In the genomic region with DNA sequence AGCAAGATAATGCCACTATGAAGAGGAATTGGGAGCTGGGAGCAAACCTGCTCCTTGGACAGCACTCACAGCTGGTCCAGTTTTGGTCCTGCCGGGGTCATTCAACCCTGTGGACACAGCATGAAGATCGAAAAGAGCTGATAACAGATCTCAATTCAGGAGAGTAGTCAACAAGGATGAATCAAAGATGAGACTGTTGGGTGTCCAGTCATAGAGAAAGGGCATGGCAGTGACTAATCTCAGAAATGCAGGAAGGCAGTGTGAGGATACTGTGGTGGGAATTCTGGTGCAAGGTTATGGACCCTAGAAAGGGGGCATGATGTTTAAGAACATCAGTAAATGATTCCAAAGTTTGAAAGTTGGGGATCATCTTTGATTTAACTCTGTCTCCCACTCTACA, we compare ENCODE assay signal across 23 cellular contexts.
"Had no signal": no experiment of that assay in that cellular context is flagged by ENCODE, and none has a peak within 500 bp of the region (broad histone marks: within the 10 kb centered on the region; RNA-seq: fewer than 3 reads in every experiment).

No MANE protein-coding gene starts in this region.

- H3K36me3 ChIP-seq: ascending aorta had no signal

- H3K27me3 ChIP-seq: ascending aorta had no signal

- H3K4me3 ChIP-seq: ascending aorta, PC-9, SK-N-MC had no signal

- DNase-seq: activated CD4-positive, alpha-beta T cell treated with anti-CD3 and anti-CD28 coated beads, Interleukin-2, amount 10 ng/mL, durations not matched to agents 7 days and 5 days; activated CD4-positive, alpha-beta T cell treated with anti-CD3 and anti-CD28 coated beads, Interleukin-2, amount 50 U/mL, for 48 hours; activated CD8-positive, alpha-beta T cell treated with anti-CD3 and anti-CD28 coated beads, Interleukin-2, amount 10 ng/mL, durations not matched to agents 7 days and 5 days; activated gamma-delta T cell; activated naive CD4-positive, alpha-beta T cell treated with Interleukin-2 at 50 U/mL for 16 hours; activated naive CD8-positive, alpha-beta T cell treated with anti-CD3 and anti-CD28 coated beads, Interleukin-2, amount 10 ng/mL, durations not matched to agents 7 days and 5 days; activated T-cell treated with anti-CD3 and anti-CD28 coated beads, Interleukin-2, amount 50 U/mL, for 24 hours; amygdala; caudate nucleus; cerebellar nuclear complex; MM.1S; NCI-H1092 treated with DMSO at 0.1 percent for 48 hours; NCI-H1417; NCI-H187 treated with DMSO at 0.1 percent for 48 hours; NCI-H2081; NCI-H226; NCI-H524 treated with DMSO at 0.1 percent for 48 hours; NK-92 treated with Interleukin-12 subunit alpha and Interleukin-12 subunit beta, amount 100 ng/mL, for 24 hours; PC-9; Right ventricle myocardium superior; T1000 had no signal
